In the genomic region with DNA sequence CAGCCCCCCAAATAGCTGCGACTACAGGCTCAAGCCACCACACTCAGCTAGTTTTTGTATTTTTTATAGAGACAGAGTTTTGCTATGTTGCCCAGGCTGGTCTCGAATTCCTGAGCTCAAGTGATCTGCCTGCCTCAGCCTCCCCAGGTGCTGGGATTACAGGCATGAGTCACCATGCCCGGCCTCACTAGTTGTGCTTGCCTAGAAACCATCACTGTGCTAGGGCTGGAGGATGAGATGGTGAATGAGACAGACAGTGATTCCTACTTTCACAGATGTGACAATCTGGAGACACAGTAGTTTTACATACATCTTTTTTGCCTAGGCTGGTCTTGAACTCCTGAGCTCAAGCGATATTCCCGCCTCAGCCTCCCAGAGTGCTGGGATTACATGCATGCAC, we compare ENCODE assay signal across 30 cellular contexts. TPM values are rescaled to one million over a fixed set of nuclear protein-coding genes. Genes with fewer than 3 reads are reported as not detected.
DNase-seq lines count a peak whose midpoint lies in the region; ATAC-seq, FAIRE-seq and TF ChIP-seq lines count a peak whose summit lies in the region.
"Had no signal": no experiment of that assay in that cellular context is flagged by ENCODE, and none has a peak within 500 bp of the region (broad histone marks: within the 10 kb centered on the region; RNA-seq: fewer than 3 reads in every experiment).

No MANE protein-coding gene starts in this region.

- no peak overlapping the region for H3K27ac ChIP-seq in A549
- H3K27ac ChIP-seq in HEK293 (ENCODE audit: extremely low read depth, low read depth, low read length) = no peak overlapping the region
- H3K27ac ChIP-seq in SK-N-SH (ENCODE audit: low read depth in 2 of 2, low read length in 1 of 2) = no peak overlapping the region
- H3K27ac ChIP-seq: dorsolateral prefrontal cortex, gastroesophageal sphincter, hepatocyte, parathyroid adenoma, right atrium auricular region had no signal

- H3K4me1 ChIP-seq in A549 (peaks cover 4% of the 10 kb centered on the region; the same call in 1 of the 3 replicates), HEK293 (ENCODE audit: control insufficient read depth, insufficient read depth, low read length) (peaks cover 18% of the 10 kb centered on the region), SK-N-SH (ENCODE audit: control insufficient read depth in 1 of 2, insufficient read depth in 2 of 2, low read depth in 1 of 2, low read length in 1 of 2) (no peaks in the 10 kb centered on the region)
- H3K4me1 ChIP-seq: gastroesophageal sphincter, parathyroid adenoma had no signal

- TF ChIP-seq EP300 in A549 (IDR thresholded peaks at IDR 0.05) = no peak
- no peak for TF ChIP-seq EP300 in SK-N-SH (IDR thresholded peaks at IDR 0.05; ENCODE audit: borderline replicate concordance in 1 of 2, low read depth in 1 of 2, low read length in 1 of 2)

- no peaks in the 10 kb centered on the region for H3K9me3 ChIP-seq in A549
- H3K9me3 ChIP-seq in HEK293 (ENCODE audit: control insufficient read depth, insufficient read depth, low read depth, low read length) = no peaks in the 10 kb centered on the region
- H3K9me3 ChIP-seq in SK-N-SH = no peaks in the 10 kb centered on the region
- H3K9me3 ChIP-seq: body of pancreas, gastroesophageal sphincter, right atrium auricular region had no signal

- H3K4me2 ChIP-seq in A549 = no peak overlapping the region
- no peak overlapping the region for H3K4me2 ChIP-seq in SK-N-SH
- H3K4me2 ChIP-seq: hepatocyte had no signal

- no peak for TF ChIP-seq RAD21 in A549 (conservative IDR thresholded peaks at IDR 0.05 in 1 of 2, IDR thresholded peaks at IDR 0.05 in 1 of 2)
- no peak for TF ChIP-seq RAD21 in SK-N-SH (IDR thresholded peaks at IDR 0.05; ENCODE audit: low read length)

- POLR2A ChIA-PET in A549 (lab: Yijun Ruan, JAX) (interaction anchor here (0.6 kb wide), 1 partner anchor 176 kb away, joined by 3 read pairs; no protein-coding TSS in a partner anchor), HEK293 (lab: Yijun Ruan, JAX) (interaction anchor here (0.6 kb wide), 2 partner anchors 10 to 48 kb away, joined by 3 read pairs; no protein-coding TSS in a partner anchor), SK-N-SH (lab: Yijun Ruan, JAX) (no interaction called here)

- 50% methylated on average over 5 of the region's 5 CpGs for WGBS in A549 (ENCODE audit: missing lambda C conversion rate)
- WGBS in SK-N-SH (ENCODE audit: low lambda C conversion rate) = 80% methylated on average over 5 of the region's 5 CpGs

- intact Hi-C loops in cardiac septum (cut with DNase I) = no loop called here

- no peak overlapping the region for H2AFZ ChIP-seq in SK-N-SH (ENCODE audit: low read depth)
- H2AFZ ChIP-seq: hepatocyte had no signal

- H3K36me3 ChIP-seq in HEK293 (ENCODE audit: control insufficient read depth in 2 of 2, insufficient read depth in 1 of 2, low read length in 2 of 2) (no peaks in the 10 kb centered on the region), SK-N-SH (replicated peaks in 1 of 2; ENCODE audit: control insufficient read depth in 1 of 2, insufficient read depth in 2 of 2, low read length in 1 of 2) (no peaks in the 10 kb centered on the region)
- H3K36me3 ChIP-seq: gastroesophageal sphincter, right atrium auricular region had no signal

- DNase-seq in A549 (ENCODE audit: low read depth in 1 of 2, low spot score in 1 of 2) = no peak
- no peak for DNase-seq in SK-N-SH
- DNase-seq in glomerular visceral epithelial cell (ENCODE audit: extremely low spot score) = peak; percentile 7
- no peak for DNase-seq in mucosa of gallbladder (ENCODE audit: low spot score)
- no peak for DNase-seq in SHP77 treated with DMSO at 0.1 percent for 48 hours (lab: John Stamatoyannopoulos, UW)
- no peak for DNase-seq in cardiac septum (ENCODE audit: low spot score)
- DNase-seq: activated CD4-positive, alpha-beta memory T cell treated with anti-CD3 and anti-CD28 coated beads, Interleukin-2, amount 10 ng/mL, durations not matched to agents 7 days and 5 days; activated CD8-positive, alpha-beta memory T cell treated with anti-CD3 and anti-CD28 coated beads, Interleukin-2, amount 50 U/mL, for 48 hours; activated naive CD4-positive, alpha-beta T cell treated with anti-CD3 and anti-CD28 coated beads for 36 hours; CD8-positive, alpha-beta T cell; dorsolateral prefrontal cortex; EL; NCI-H1092; NCI-H1694; NCI-H510A; SHP77; stimulated activated CD4-positive, alpha-beta T cell treated with anti-CD3 and anti-CD28 coated beads, Interleukin-1b, Interleukin-23, amount 100 ng/mL, for 48 hours; stimulated activated naive CD8-positive, alpha-beta T cell treated with anti-CD3 and anti-CD28 coated beads, Interleukin-15, Interleukin-2, amounts not matched to agents 100 U/mL and 50 U/mL, for 24 hours had no signal

- CTCF ChIA-PET in A549 (lab: Yijun Ruan, JAX) (interaction anchor here (0.6 to 3.1 kb wide), 5 partner anchors 9 to 57 kb away, joined by 3 to 13 read pairs (median 4); no protein-coding TSS in a partner anchor), HEK293 (lab: Yijun Ruan, JAX) (interaction anchor here (1.4 to 2.6 kb wide), 3 partner anchors 9 to 55 kb away, joined by 3 to 26 read pairs (median 5); no protein-coding TSS in a partner anchor), SK-N-SH (lab: Yijun Ruan, JAX) (interaction anchor here (1.3 to 1.7 kb wide), 2 partner anchors 9 to 54 kb away, joined by 6 to 9 read pairs; no protein-coding TSS in a partner anchor)

- TF ChIP-seq CTCF in A549 (IDR thresholded peaks at IDR 0.05) (no peak), HEK293 (tag by site-specific recombination; IDR thresholded peaks at IDR 0.05) (no peak), SK-N-SH (IDR thresholded peaks at IDR 0.05) (no peak)

- H3K9ac ChIP-seq in SK-N-SH = no peak overlapping the region
- H3K9ac ChIP-seq: parathyroid adenoma had no signal

- no peak for FAIRE-seq in A549 (lab: Jason Lieb, UNC)
- FAIRE-seq: GM12891 had no signal

- peaks cover 23% of the 10 kb centered on the region; the same call in 1 of the 2 replicates for H3K27me3 ChIP-seq in SK-N-SH (ENCODE audit: insufficient read depth)
- H3K27me3 ChIP-seq: body of pancreas, right atrium auricular region had no signal

- no peak overlapping the region for H3K4me3 ChIP-seq in A549
- H3K4me3 ChIP-seq in HEK293 (ENCODE audit: low read depth, low read length) = no peak overlapping the region
- H3K4me3 ChIP-seq in SK-N-SH (ENCODE audit: low read depth in 2 of 2, low read length in 1 of 2) = no peak overlapping the region
- H3K4me3 ChIP-seq: body of pancreas, dorsolateral prefrontal cortex, gastroesophageal sphincter, hepatocyte, right atrium auricular region had no signal

- H3K9me2 ChIP-seq in SK-N-SH = no peaks in the 10 kb centered on the region

- no peaks in the 10 kb centered on the region for H3F3A ChIP-seq in SK-N-SH (replicated peaks; ENCODE audit: insufficient read depth)

- no peak for TF ChIP-seq POLR2A in A549 (IDR thresholded peaks at IDR 0.05; ENCODE audit: low read length)

- ATAC-seq in A549 (peak in 1 of 2 experiments; percentile 35; a peak in 3 of 6 replicates), HG03342 (IDR thresholded peaks at IDR 0.05; ENCODE audit: unreplicated experiment) (no peak)
- ATAC-seq: CD8-positive, alpha-beta T cell; gastroesophageal sphincter; left lobe of liver; stimulated activated naive CD8-positive, alpha-beta T cell treated with anti-CD3 and anti-CD28 coated beads, Interleukin-15, Interleukin-2, amounts not matched to agents 100 U/mL and 50 U/mL, for 24 hours had no signal

- H3K79me2 ChIP-seq in SK-N-SH (ENCODE audit: insufficient read depth) = no peaks in the 10 kb centered on the region
- H3K79me2 ChIP-seq: hepatocyte, parathyroid adenoma had no signal

- no peaks in the 10 kb centered on the region for H4K20me1 ChIP-seq in SK-N-SH (ENCODE audit: insufficient read depth)

TF ChIP-seq in A549, 52 proteins besides CTCF, POLR2A, EP300 and RAD21:
- TF ChIP-seq FOSL2 (IDR thresholded peaks at IDR 0.05) (no peak), FOSL2 (CRISPR knock-in tag; IDR thresholded peaks at IDR 0.05) (peak; percentile 27; the same call in 1 of the 2 replicates), CHD2 (IDR thresholded peaks at IDR 0.05; ENCODE audit: low read length, partially characterized antibody) (no peak), RARB (CRISPR knock-in tag; IDR thresholded peaks at IDR 0.05) (no peak)

TF ChIP-seq in HEK293, 187 proteins besides CTCF, POLR2A, EP300 and RAD21 (continues in another document):
- TF ChIP-seq ZBTB7A (tag by site-specific recombination; IDR thresholded peaks at IDR 0.05; ENCODE audit: low read depth) = no peak
- TF ChIP-seq ZNF37A (tag by site-specific recombination; IDR thresholded peaks at IDR 0.05) = no peak
- peak; percentile 23; the same call in 1 of the 2 replicates for TF ChIP-seq GLIS1 (tag by site-specific recombination; IDR thresholded peaks at IDR 0.05)

TF ChIP-seq in SK-N-SH, 30 proteins besides CTCF, POLR2A, EP300 and RAD21:
- TF ChIP-seq CHD2 (IDR thresholded peaks at IDR 0.05; ENCODE audit: low read length, partially characterized antibody) = no peak
- peak; percentile 18; the same call in 1 of the 2 replicates for TF ChIP-seq FOSL2 (IDR thresholded peaks at IDR 0.05; ENCODE audit: borderline replicate concordance, low read depth)

RNA-seq across cellular contexts. Expression of a gene that starts 7.5 kb away (rescaled TPM):
- polyA plus RNA-seq in A549 (2011; rRNA removed) (0.44 and 0.72 TPM in 2 replicates), A549 (2017; fragmentation: RNase III; extraction: RNeasy Plus Mini Kit Qiagen cat#74134 plus additional on column Dnase treatment) (1.0 to 1.9 TPM (median 1.4 TPM) in 3 replicates), SK-N-SH (2012; rRNA removed) (1.3 and 1.7 TPM in 2 replicates)
- polyA plus RNA-seq in A549 (2012; cell fraction: cytosol; rRNA removed) = 1.0 TPM in 2 replicates
- polyA plus RNA-seq in A549 (2012; cell fraction: nucleus; rRNA removed) = 1.4 and 2.4 TPM in 2 replicates
- 0.91 and 1.8 TPM in 2 replicates for polyA minus RNA-seq in A549 (2011; rRNA and poly(A)+ RNA removed)
- 1.4 and 1.5 TPM in 2 replicates for polyA plus RNA-seq in SK-N-SH (2012; cell fraction: cytosol; rRNA removed)
- 1.7 and 2.2 TPM in 2 replicates for polyA plus RNA-seq in SK-N-SH (2012; cell fraction: nucleus; rRNA removed)
- total RNA-seq in mucosa of gallbladder (2.6 TPM), cardiac septum (9.7 TPM)
- total RNA-seq: activated CD4-positive, alpha-beta memory T cell treated with anti-CD3 and anti-CD28 coated beads, Interleukin-2, amount 10 ng/mL, durations not matched to agents 7 days and 5 days; activated T-helper 1 cell treated with anti-CD3 and anti-CD28 coated beads, Interleukin-12 subunit alpha, Interleukin-12 subunit beta, Interleukin-2, Interleukin-4 antibody, amounts not matched to agents 30 ng/mL and 10 ng/mL and 1 ng/mL, durations not matched to agents 14 hours and 24 hours and 36 hours; CD8-positive, alpha-beta T cell; fibroblast of lung; left lobe of liver had no signal
- polyA plus RNA-seq: fibroblast of lung had no signal

RNA-seq across cellular contexts. Expression of a gene that starts 48.8 kb away (rescaled TPM):
- polyA plus RNA-seq in A549 (2011; rRNA removed) (0.21 TPM in 1 of 2 replicates, not detected in the other), A549 (2017; fragmentation: RNase III; extraction: RNeasy Plus Mini Kit Qiagen cat#74134 plus additional on column Dnase treatment) (not detected in 3 replicates), SK-N-SH (2012; rRNA removed) (not detected in 2 replicates)
- polyA plus RNA-seq in A549 (2012; cell fraction: cytosol; rRNA removed) = not detected in 2 replicates
- not detected in 2 replicates for polyA plus RNA-seq in A549 (2012; cell fraction: nucleus; rRNA removed)
- not detected in 2 replicates for polyA minus RNA-seq in A549 (2011; rRNA and poly(A)+ RNA removed)
- polyA plus RNA-seq in SK-N-SH (2012; cell fraction: cytosol; rRNA removed) = not detected in 2 replicates
- polyA plus RNA-seq in SK-N-SH (2012; cell fraction: nucleus; rRNA removed) = not detected in 2 replicates
- total RNA-seq in mucosa of gallbladder (4.7 TPM), cardiac septum (not detected)
- total RNA-seq: activated CD4-positive, alpha-beta memory T cell treated with anti-CD3 and anti-CD28 coated beads, Interleukin-2, amount 10 ng/mL, durations not matched to agents 7 days and 5 days; activated naive CD4-positive, alpha-beta T cell treated with anti-CD3 and anti-CD28 coated beads for 36 hours; activated T-helper 1 cell treated with anti-CD3 and anti-CD28 coated beads, Interleukin-12 subunit alpha, Interleukin-12 subunit beta, Interleukin-2, Interleukin-4 antibody, amounts not matched to agents 30 ng/mL and 10 ng/mL and 1 ng/mL, durations not matched to agents 14 hours and 24 hours and 36 hours; CD8-positive, alpha-beta T cell; fibroblast of lung; gastroesophageal sphincter; neural crest cell; right atrium auricular region had no signal
